8 cellular contexts compared by ENCODE assay signal in the genomic region with DNA sequence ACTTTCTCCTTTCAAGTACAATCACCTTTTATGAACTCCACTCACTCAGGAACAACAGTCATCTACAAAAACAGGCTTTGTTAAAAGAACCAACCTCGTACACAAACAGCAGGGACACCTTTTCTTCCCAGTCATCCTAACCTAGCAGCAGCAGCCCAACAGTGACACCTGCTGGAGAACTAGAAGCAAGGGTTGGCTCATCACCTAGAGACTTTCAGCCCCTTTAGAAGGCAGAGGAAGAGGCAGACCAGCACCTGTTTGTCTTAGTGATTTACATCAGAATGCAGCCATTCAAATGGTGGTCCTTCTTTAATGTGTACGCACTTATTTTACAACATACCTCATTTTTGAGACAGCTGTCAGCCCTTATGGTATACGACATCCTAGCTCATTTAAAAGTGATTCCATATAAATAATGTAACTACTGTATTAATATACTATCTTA. TPM values are rescaled to one million over a fixed set of nuclear protein-coding genes. Genes with fewer than 3 reads are reported as not detected.
A peak's percentile ranks its signal among the peaks of the same experiment; 100 is the strongest.
DNase-seq lines count a peak whose midpoint lies in the region; ATAC-seq and TF ChIP-seq lines count a peak whose summit lies in the region.

No MANE protein-coding gene starts in this region.

- H3K36me3 Mint-ChIP-seq in activated CD8-positive, alpha-beta memory T cell treated with anti-CD3 and anti-CD28 coated beads, Interleukin-2, amount 10 ng/mL, durations not matched to agents 7 days and 5 days, result peaks cover 12% of the 10 kb centered on the region
- peaks cover 25 to 26% of the 10 kb centered on the region in 2 donors for H3K36me3 Mint-ChIP-seq in stimulated activated naive B cell treated with anti-CD40 and anti-IgM and Interleukin-4, amounts not matched to agents 10 μg/mL and 1 μg/mL and 100 μg/mL, for 72 hours

- H3K27me3 ChIP-seq in NT2/D1 (ENCODE audit: insufficient read depth, insufficient read length), result no peaks in the 10 kb centered on the region

- no peak overlapping the region for H3K4me3 ChIP-seq in NT2/D1 (ENCODE audit: insufficient read length, low read depth)
- H3K4me3 ChIP-seq in mucosa of descending colon, result no peak overlapping the region

- no peak overlapping the region for H3K27ac Mint-ChIP-seq in activated CD8-positive, alpha-beta memory T cell treated with anti-CD3 and anti-CD28 coated beads, Interleukin-2, amount 10 ng/mL, durations not matched to agents 7 days and 5 days
- H3K27ac Mint-ChIP-seq in stimulated activated naive B cell treated with anti-CD40 and anti-IgM and Interleukin-4, amounts not matched to agents 10 μg/mL and 1 μg/mL and 100 μg/mL, for 72 hours, result no peak overlapping the region

- no peak overlapping the region for H3K4me3 Mint-ChIP-seq in activated CD8-positive, alpha-beta memory T cell treated with anti-CD3 and anti-CD28 coated beads, Interleukin-2, amount 10 ng/mL, durations not matched to agents 7 days and 5 days
- H3K4me3 Mint-ChIP-seq in stimulated activated naive B cell treated with anti-CD40 and anti-IgM and Interleukin-4, amounts not matched to agents 10 μg/mL and 1 μg/mL and 100 μg/mL, for 72 hours, result no peak overlapping the region

- peaks cover 4% of the 10 kb centered on the region for H3K4me1 Mint-ChIP-seq in activated CD8-positive, alpha-beta memory T cell treated with anti-CD3 and anti-CD28 coated beads, Interleukin-2, amount 10 ng/mL, durations not matched to agents 7 days and 5 days
- peaks cover 16 to 21% of the 10 kb centered on the region in 2 donors for H3K4me1 Mint-ChIP-seq in stimulated activated naive B cell treated with anti-CD40 and anti-IgM and Interleukin-4, amounts not matched to agents 10 μg/mL and 1 μg/mL and 100 μg/mL, for 72 hours

- DNase-seq in GF-D8 (lab: John Stamatoyannopoulos, UW), result peak; percentile 19
- peak; percentile 63 for DNase-seq in HuH-7.5 (ENCODE audit: low spot score)
- DNase-seq in NT2/D1 (ENCODE audit: low read depth, low spot score), result peak; percentile 99
- DNase-seq in activated CD8-positive, alpha-beta memory T cell treated with anti-CD3 and anti-CD28 coated beads, Interleukin-2, amount 10 ng/mL, durations not matched to agents 7 days and 5 days, result peak; percentile 73
- DNase-seq in epidermal melanocyte (ENCODE audit: insufficient read length, low spot score), result peak; percentile 68
- peak in 2 of 3 donors; percentile 67 to 69 for DNase-seq in mucosa of descending colon
- peak; percentile 7 for DNase-seq in stimulated activated naive B cell treated with anti-CD40 and anti-IgM and Interleukin-4, amounts not matched to agents 10 μg/mL and 1 μg/mL and 100 μg/mL, for 72 hours

- no peaks in the 10 kb centered on the region for H3K9me3 Mint-ChIP-seq in activated CD8-positive, alpha-beta memory T cell treated with anti-CD3 and anti-CD28 coated beads, Interleukin-2, amount 10 ng/mL, durations not matched to agents 7 days and 5 days (ENCODE audit: low read depth)
- H3K9me3 Mint-ChIP-seq in stimulated activated naive B cell treated with anti-CD40 and anti-IgM and Interleukin-4, amounts not matched to agents 10 μg/mL and 1 μg/mL and 100 μg/mL, for 72 hours, result no peaks in the 10 kb centered on the region

- intact Hi-C loops in mucosa of descending colon (cut with DNase I, micrococcal nuclease), result loop anchor here in 1 of 2 donors (5.0 kb wide), 1 partner anchor 146 kb away; a partner anchor contains a TSS

- TF ChIP-seq CTCF in mucosa of descending colon (IDR thresholded peaks at IDR 0.05), result peak; percentile 74

- no peaks in the 10 kb centered on the region for H3K27me3 Mint-ChIP-seq in activated CD8-positive, alpha-beta memory T cell treated with anti-CD3 and anti-CD28 coated beads, Interleukin-2, amount 10 ng/mL, durations not matched to agents 7 days and 5 days
- H3K27me3 Mint-ChIP-seq in stimulated activated naive B cell treated with anti-CD40 and anti-IgM and Interleukin-4, amounts not matched to agents 10 μg/mL and 1 μg/mL and 100 μg/mL, for 72 hours, result no peaks in the 10 kb centered on the region

- H3K9ac ChIP-seq in NT2/D1 (ENCODE audit: insufficient read length, low read depth), result no peak overlapping the region

- CTCF ChIA-PET in activated CD8-positive, alpha-beta memory T cell treated with anti-CD3 and anti-CD28 coated beads, Interleukin-2, amount 10 ng/mL, durations not matched to agents 7 days and 5 days (lab: Charles Lee), result interaction anchor here (0.6 to 2.0 kb wide), 10 partner anchors 9 to 186 kb away, joined by 3 to 7 read pairs (median 4); a partner anchor contains a TSS

- ATAC-seq in activated CD8-positive, alpha-beta memory T cell treated with anti-CD3 and anti-CD28 coated beads, Interleukin-2, amount 10 ng/mL, durations not matched to agents 7 days and 5 days, result peak; percentile 90
- ATAC-seq in mucosa of descending colon (peak; percentile 77), HG03108 (IDR thresholded peaks at IDR 0.05; ENCODE audit: unreplicated experiment) (no peak)
- ATAC-seq in stimulated activated naive B cell treated with anti-CD40 and anti-IgM and Interleukin-4, amounts not matched to agents 10 μg/mL and 1 μg/mL and 100 μg/mL, for 72 hours (replicated peaks), result peak; percentile 91

- H3K36me3 ChIP-seq in NT2/D1 (ENCODE audit: insufficient read depth, insufficient read length, low read length) (peaks cover 32% of the 10 kb centered on the region), mucosa of descending colon (ENCODE audit: low read depth) (no peaks in the 10 kb centered on the region)

- H3K9me3 ChIP-seq in NT2/D1 (ENCODE audit: insufficient read depth, low read length) (no peaks in the 10 kb centered on the region), mucosa of descending colon (no peaks in the 10 kb centered on the region)

- peaks cover 4% of the 10 kb centered on the region for H3K4me1 ChIP-seq in NT2/D1 (ENCODE audit: insufficient read depth, insufficient read length)
- peaks cover 6% of the 10 kb centered on the region for H3K4me1 ChIP-seq in mucosa of descending colon (ENCODE audit: low read depth)

RNA-seq across cellular contexts. Expression of a gene that starts 56.0 kb away (rescaled TPM):
- 10 to 100 TPM; 36.1 to 41.9 TPM for total RNA-seq in activated CD8-positive, alpha-beta memory T cell treated with anti-CD3 and anti-CD28 coated beads, Interleukin-2, amount 10 ng/mL, durations not matched to agents 7 days and 5 days
- 10 to 100 TPM; 42.0 to 46.7 (median 45.2) TPM for total RNA-seq in mucosa of descending colon

Comparison
In these comparisons a context has a peak if more than half of its experiments do, and no peak if none do; other contexts are left out.
1. DNase-seq: peak in every context shown above with its lines; median percentile 99 in NT2/D1; 73 in activated CD8-positive, alpha-beta memory T cell treated with anti-CD3 and anti-CD28 coated beads, Interleukin-2, amount 10 ng/mL, durations not matched to agents 7 days and 5 days; 68 in epidermal melanocyte; 68 in mucosa of descending colon; 63 in HuH-7.5; 19 in GF-D8; 7 in stimulated activated naive B cell treated with anti-CD40 and anti-IgM and Interleukin-4, amounts not matched to agents 10 μg/mL and 1 μg/mL and 100 μg/mL, for 72 hours.